15 cellular contexts compared by ENCODE assay signal in the genomic region with DNA sequence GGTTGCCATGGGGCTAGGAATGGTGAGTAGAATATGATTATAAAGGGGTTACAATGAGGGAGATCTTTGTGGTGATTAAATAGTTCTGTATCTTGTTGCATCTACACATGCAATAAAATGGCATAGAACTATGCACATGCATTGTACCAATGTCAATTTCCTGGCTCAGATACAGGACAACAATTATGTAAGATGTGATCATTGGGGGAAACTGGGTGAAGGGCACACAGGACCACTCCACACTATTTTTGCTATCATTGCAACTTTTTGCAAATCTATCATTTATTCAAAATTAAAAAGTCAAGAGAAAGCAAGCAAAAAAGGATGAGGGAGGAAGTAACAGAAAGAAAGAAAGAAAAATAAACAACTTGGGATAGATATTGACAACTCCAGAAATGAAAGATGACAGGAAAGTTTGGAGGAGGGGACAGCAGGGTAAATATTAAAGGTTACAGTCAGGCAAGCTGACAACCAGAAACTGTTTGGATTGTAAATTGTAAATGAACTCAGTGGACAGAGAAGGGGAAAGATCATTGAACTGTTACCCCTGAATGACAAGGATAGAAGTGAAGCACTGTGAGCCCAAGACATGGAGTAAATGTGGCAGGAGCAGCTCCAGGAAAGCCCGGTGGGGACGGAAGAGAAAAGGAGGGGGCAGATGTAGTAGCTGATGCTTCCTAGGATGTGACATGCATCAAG.
"Had no signal": no experiment of that assay in that cellular context is flagged by ENCODE, and none has a peak within 500 bp of the region (broad histone marks: within the 10 kb centered on the region; RNA-seq: fewer than 3 reads in every experiment).

No MANE protein-coding gene starts in this region.

- H3K9me3 ChIP-seq: adrenal gland, gastrocnemius medialis, heart right ventricle, sigmoid colon, thoracic aorta had no signal

- DNase-seq: activated CD4-positive, alpha-beta T cell treated with anti-CD3 and anti-CD28 coated beads, Interleukin-2, amount 10 ng/mL, durations not matched to agents 7 days and 5 days; activated gamma-delta T cell; adrenal gland; caudate nucleus; effector CD8-positive, alpha-beta T cell; gastrocnemius medialis; heart right ventricle; sigmoid colon; stimulated activated CD4-positive, alpha-beta T cell treated with anti-CD3 and anti-CD28 coated beads, Interleukin-2, amount 100 ng/mL, for 24 hours; stimulated activated naive CD8-positive, alpha-beta T cell treated with anti-CD3 and anti-CD28 coated beads, Interleukin-15, amount 100 ng/mL, for 72 hours had no signal

- H3K36me3 ChIP-seq: adrenal gland, gastrocnemius medialis, heart right ventricle, sigmoid colon, thoracic aorta had no signal

- H3K27me3 ChIP-seq: adrenal gland, heart right ventricle, sigmoid colon had no signal

- H3K4me3 Mint-ChIP-seq: activated CD4-positive, alpha-beta T cell treated with anti-CD3 and anti-CD28 coated beads, Interleukin-2, amount 10 ng/mL, durations not matched to agents 7 days and 5 days; nephron had no signal

- H3K4me3 ChIP-seq: adrenal gland, coronary artery, gastrocnemius medialis, heart right ventricle, sigmoid colon, thoracic aorta had no signal

- H3K27me3 Mint-ChIP-seq: activated CD4-positive, alpha-beta T cell treated with anti-CD3 and anti-CD28 coated beads, Interleukin-2, amount 10 ng/mL, durations not matched to agents 7 days and 5 days; stimulated activated naive CD8-positive, alpha-beta T cell treated with anti-CD3 and anti-CD28 coated beads, Interleukin-15, amount 100 ng/mL, for 72 hours had no signal

- H3K4me1 ChIP-seq: gastrocnemius medialis, sigmoid colon had no signal

- H3K4me1 Mint-ChIP-seq: nephron had no signal

- ATAC-seq: gastrocnemius medialis; heart right ventricle; SK-N-SH treated with all-trans-retinoic acid at 6 μM for 48 hours; stimulated activated naive CD8-positive, alpha-beta T cell treated with anti-CD3 and anti-CD28 coated beads, Interleukin-15, amount 100 ng/mL, for 72 hours had no signal

- H3K27ac Mint-ChIP-seq: activated CD4-positive, alpha-beta T cell treated with anti-CD3 and anti-CD28 coated beads, Interleukin-2, amount 10 ng/mL, durations not matched to agents 7 days and 5 days; nephron; stimulated activated naive CD8-positive, alpha-beta T cell treated with anti-CD3 and anti-CD28 coated beads, Interleukin-15, amount 100 ng/mL, for 72 hours had no signal

- FAIRE-seq: islet of Langerhans had no signal

- H3K27ac ChIP-seq: adrenal gland, coronary artery, gastrocnemius medialis, heart right ventricle, sigmoid colon, thoracic aorta had no signal
